Comparison of ENCODE assay signal across 1 cellular context in genomic region chr1:28883242-28883616, GRCh38.
TF ChIP-seq lines count a peak whose summit lies in the region.

No MANE protein-coding gene starts in this region.

TF ChIP-seq in GM23338, 12 proteins besides CTCF, POLR2A, EP300 and RAD21 (continued from another document):
- TF ChIP-seq, protein P1, sequence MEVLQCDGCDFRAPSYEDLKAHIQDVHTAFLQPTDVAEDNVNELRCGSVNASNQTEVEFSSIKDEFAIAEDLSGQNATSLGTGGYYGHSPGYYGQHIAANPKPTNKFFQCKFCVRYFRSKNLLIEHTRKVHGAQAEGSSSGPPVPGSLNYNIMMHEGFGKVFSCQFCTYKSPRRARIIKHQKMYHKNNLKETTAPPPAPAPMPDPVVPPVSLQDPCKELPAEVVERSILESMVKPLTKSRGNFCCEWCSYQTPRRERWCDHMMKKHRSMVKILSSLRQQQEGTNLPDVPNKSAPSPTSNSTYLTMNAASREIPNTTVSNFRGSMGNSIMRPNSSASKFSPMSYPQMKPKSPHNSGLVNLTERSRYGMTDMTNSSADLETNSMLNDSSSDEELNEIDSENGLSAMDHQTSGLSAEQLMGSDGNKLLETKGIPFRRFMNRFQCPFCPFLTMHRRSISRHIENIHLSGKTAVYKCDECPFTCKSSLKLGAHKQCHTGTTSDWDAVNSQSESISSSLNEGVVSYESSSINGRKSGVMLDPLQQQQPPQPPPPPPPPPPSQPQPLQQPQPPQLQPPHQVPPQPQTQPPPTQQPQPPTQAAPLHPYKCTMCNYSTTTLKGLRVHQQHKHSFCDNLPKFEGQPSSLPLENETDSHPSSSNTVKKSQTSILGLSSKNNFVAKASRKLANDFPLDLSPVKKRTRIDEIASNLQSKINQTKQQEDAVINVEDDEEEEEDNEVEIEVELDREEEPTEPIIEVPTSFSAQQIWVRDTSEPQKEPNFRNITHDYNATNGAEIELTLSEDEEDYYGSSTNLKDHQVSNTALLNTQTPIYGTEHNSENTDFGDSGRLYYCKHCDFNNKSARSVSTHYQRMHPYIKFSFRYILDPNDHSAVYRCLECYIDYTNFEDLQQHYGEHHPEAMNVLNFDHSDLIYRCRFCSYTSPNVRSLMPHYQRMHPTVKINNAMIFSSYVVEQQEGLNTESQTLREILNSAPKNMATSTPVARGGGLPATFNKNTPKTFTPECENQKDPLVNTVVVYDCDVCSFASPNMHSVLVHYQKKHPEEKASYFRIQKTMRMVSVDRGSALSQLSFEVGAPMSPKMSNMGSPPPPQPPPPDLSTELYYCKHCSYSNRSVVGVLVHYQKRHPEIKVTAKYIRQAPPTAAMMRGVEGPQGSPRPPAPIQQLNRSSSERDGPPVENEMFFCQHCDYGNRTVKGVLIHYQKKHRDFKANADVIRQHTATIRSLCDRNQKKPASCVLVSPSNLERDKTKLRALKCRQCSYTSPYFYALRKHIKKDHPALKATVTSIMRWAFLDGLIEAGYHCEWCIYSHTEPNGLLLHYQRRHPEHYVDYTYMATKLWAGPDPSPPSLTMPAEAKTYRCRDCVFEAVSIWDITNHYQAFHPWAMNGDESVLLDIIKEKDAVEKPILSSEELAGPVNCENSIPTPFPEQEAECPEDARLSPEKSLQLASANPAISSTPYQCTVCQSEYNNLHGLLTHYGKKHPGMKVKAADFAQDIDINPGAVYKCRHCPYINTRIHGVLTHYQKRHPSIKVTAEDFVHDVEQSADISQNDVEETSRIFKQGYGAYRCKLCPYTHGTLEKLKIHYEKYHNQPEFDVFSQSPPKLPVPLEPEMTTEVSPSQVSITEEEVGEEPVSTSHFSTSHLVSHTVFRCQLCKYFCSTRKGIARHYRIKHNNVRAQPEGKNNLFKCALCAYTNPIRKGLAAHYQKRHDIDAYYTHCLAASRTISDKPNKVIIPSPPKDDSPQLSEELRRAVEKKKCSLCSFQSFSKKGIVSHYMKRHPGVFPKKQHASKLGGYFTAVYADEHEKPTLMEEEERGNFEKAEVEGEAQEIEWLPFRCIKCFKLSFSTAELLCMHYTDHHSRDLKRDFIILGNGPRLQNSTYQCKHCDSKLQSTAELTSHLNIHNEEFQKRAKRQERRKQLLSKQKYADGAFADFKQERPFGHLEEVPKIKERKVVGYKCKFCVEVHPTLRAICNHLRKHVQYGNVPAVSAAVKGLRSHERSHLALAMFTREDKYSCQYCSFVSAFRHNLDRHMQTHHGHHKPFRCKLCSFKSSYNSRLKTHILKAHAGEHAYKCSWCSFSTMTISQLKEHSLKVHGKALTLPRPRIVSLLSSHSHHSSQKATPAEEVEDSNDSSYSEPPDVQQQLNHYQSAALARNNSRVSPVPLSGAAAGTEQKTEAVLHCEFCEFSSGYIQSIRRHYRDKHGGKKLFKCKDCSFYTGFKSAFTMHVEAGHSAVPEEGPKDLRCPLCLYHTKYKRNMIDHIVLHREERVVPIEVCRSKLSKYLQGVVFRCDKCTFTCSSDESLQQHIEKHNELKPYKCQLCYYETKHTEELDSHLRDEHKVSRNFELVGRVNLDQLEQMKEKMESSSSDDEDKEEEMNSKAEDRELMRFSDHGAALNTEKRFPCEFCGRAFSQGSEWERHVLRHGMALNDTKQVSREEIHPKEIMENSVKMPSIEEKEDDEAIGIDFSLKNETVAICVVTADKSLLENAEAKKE (CRISPR knock-in tag; IDR thresholded peaks at IDR 0.05), result no peak
- TF ChIP-seq EZH2phosphoT487 (IDR thresholded peaks at IDR 0.05; ENCODE audit: unreplicated experiment) (no peak), ETS1 (IDR thresholded peaks at IDR 0.05) (no peak), ZNF331 (CRISPR knock-in tag; IDR thresholded peaks at IDR 0.05; ENCODE audit: low read depth) (no peak), REST (IDR thresholded peaks at IDR 0.05; ENCODE audit: unreplicated experiment) (no peak), NANOG (IDR thresholded peaks at IDR 0.05; ENCODE audit: borderline replicate concordance) (no peak), POLR2AphosphoS5 (IDR thresholded peaks at IDR 0.05; ENCODE audit: low read depth) (no peak), ZNF114 (CRISPR knock-in tag; IDR thresholded peaks at IDR 0.05) (no peak), CREB1 (CRISPR knock-in tag; IDR thresholded peaks at IDR 0.05; ENCODE audit: low read depth) (no peak), EZH2 (IDR thresholded peaks at IDR 0.05; ENCODE audit: low read depth, unreplicated experiment) (no peak)
